In genomic region chr3:105883798-105884377, GRCh38 we compare ENCODE assay signal across 1 cellular context.
A peak's percentile ranks its signal among the peaks of the same experiment; 100 is the strongest.
TF ChIP-seq lines count a peak whose summit lies in the region.

No MANE protein-coding gene starts in this region.

TF ChIP-seq in K562, 482 proteins besides CTCF, POLR2A, EP300 and RAD21:
- TF ChIP-seq ZC3H11A (IDR thresholded peaks at IDR 0.05; ENCODE audit: low read depth, low read length) (no peak), PRMT5 (CRISPR knock-in tag; IDR thresholded peaks at IDR 0.05) (no peak), MCM5 (IDR thresholded peaks at IDR 0.05; ENCODE audit: low read depth) (no peak), ZBTB40 (IDR thresholded peaks at IDR 0.05) (peak; percentile 62), ZBTB40 (CRISPR knock-in tag; IDR thresholded peaks at IDR 0.05) (no peak)
- TF ChIP-seq, protein P1, sequence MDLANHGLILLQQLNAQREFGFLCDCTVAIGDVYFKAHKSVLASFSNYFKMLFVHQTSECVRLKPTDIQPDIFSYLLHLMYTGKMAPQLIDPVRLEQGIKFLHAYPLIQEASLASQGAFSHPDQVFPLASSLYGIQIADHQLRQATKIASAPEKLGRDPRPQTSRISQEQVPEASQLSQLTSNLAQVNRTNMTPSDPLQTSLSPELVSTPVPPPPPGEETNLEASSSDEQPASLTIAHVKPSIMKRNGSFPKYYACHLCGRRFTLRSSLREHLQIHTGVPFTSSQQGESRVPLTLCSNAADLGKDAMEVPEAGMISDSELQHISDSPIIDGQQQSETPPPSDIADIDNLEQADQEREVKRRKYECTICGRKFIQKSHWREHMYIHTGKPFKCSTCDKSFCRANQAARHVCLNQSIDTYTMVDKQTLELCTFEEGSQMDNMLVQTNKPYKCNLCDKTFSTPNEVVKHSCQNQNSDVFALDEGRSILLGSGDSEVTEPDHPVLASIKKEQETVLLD (IDR thresholded peaks at IDR 0.05): no peak
